Comparison of ENCODE assay signal across 14 cellular contexts in the genomic region with DNA sequence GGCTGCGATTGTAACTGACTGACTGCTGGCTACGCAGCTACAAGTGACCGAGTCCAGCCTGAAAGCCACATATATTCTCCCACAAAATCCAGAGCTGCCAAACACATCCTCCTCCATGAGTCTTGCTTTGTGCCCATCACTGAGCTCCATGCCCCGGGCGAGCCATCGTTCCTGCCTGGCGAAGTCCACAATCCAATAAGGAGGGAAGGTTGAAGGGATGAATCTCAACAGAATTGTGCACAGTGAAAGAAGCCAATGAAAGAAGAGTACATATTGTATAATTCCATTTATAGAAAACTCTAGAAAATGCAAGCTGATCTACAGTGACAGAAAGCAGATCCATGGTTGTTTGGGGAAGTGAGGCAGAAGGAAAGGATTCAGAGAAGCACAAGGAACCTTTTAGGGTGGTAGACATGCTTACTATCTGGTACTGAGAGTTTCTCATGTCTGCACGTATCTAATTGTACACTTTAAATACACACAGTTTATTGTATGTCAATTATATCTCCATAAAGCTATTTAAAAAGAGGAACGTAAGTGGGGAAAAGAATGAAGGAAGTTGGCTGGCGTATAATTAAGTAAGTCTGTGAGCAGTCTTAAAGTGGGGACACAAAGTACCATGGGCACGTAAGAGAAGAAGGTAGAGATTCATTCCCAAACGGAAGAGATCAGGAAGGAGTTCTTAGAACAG.
DNase-seq lines count a peak whose midpoint lies in the region; ATAC-seq, FAIRE-seq and TF ChIP-seq lines count a peak whose summit lies in the region.
"Had no signal": no experiment of that assay in that cellular context is flagged by ENCODE, and none has a peak within 500 bp of the region (broad histone marks: within the 10 kb centered on the region; RNA-seq: fewer than 3 reads in every experiment).

No MANE protein-coding gene starts in this region.

- no peak for TF ChIP-seq POLR2A in right lobe of liver (IDR thresholded peaks at IDR 0.05)

- TF ChIP-seq CTCF in ascending aorta (IDR thresholded peaks at IDR 0.05) = no peak
- no peak for TF ChIP-seq CTCF in right lobe of liver (IDR thresholded peaks at IDR 0.05)

- no peaks in the 10 kb centered on the region for H3K36me3 ChIP-seq in ascending aorta
- H3K36me3 ChIP-seq in right lobe of liver = no peaks in the 10 kb centered on the region
- H3K36me3 ChIP-seq in small intestine (ENCODE audit: control insufficient read depth in 2 of 2, insufficient read depth in 2 of 2, low read length in 2 of 2) = no peaks in the 10 kb centered on the region
- H3K36me3 ChIP-seq: BLaER1, HAP-1 had no signal

- 65% methylated on average over 8 of the region's 12 CpGs for WGBS in right lobe of liver (ENCODE audit: insufficient coverage, low coverage, low lambda C conversion rate, missing lambda C conversion rate)
- 56 to 70% (median 67%) methylated on average over 12 of the region's 12 CpGs for WGBS in small intestine, 3 donors

- H3K4me3 ChIP-seq in ascending aorta = no peak overlapping the region
- H3K4me3 ChIP-seq in right lobe of liver = no peak overlapping the region
- no peak overlapping the region for H3K4me3 ChIP-seq in small intestine (ENCODE audit: low read depth in 1 of 2, low read length in 2 of 2)
- H3K4me3 ChIP-seq: BLaER1, HAP-1 had no signal

- in situ Hi-C loops in KBM-7 (cut with MboI; ENCODE audit: low pct_unique_long_range_greater_than_20kb, low sequenced_read_pairs) = no loop called here

- peaks cover 10 to 32% of the 10 kb centered on the region in 2 donors for H3K4me1 ChIP-seq in ascending aorta
- peaks cover 0 to 22% (median 2%) of the 10 kb centered on the region in 4 donors for H3K4me1 ChIP-seq in right lobe of liver
- peaks cover 13 to 15% of the 10 kb centered on the region in 2 donors for H3K4me1 ChIP-seq in small intestine (ENCODE audit: control insufficient read depth in 2 of 2, insufficient read depth in 1 of 2, low read depth in 1 of 2, low read length in 1 of 2)

- peak overlapping the region; percentile 23 to 52 for H3K27ac ChIP-seq in ascending aorta
- H3K27ac ChIP-seq in right lobe of liver = peak overlapping the region; percentile 12 to 63 (median 39)
- H3K27ac ChIP-seq in small intestine (ENCODE audit: low read depth in 1 of 2, low read length in 1 of 2) = peak overlapping the region; percentile 46 to 61
- H3K27ac ChIP-seq: BLaER1 had no signal

- ATAC-seq in right lobe of liver = no peak

- FAIRE-seq in small intestine (lab: Jason Lieb, UNC) = no peak

- H3K27me3 ChIP-seq in ascending aorta (no peaks in the 10 kb centered on the region), right lobe of liver (no peaks in the 10 kb centered on the region), small intestine (ENCODE audit: control insufficient read depth in 2 of 2, insufficient read depth in 2 of 2, low read length in 2 of 2) (no peaks in the 10 kb centered on the region)
- H3K27me3 ChIP-seq: BLaER1 had no signal

- peak; percentile 49 for DNase-seq in KBM-7
- no peak for DNase-seq in ascending aorta (ENCODE audit: low spot score in 2 of 2)
- DNase-seq in right lobe of liver = no peak
- DNase-seq in small intestine = peak; percentile 70
- no peak for DNase-seq in putamen (ENCODE audit: low spot score)
- no peak for DNase-seq in inferior parietal cortex (ENCODE audit: extremely low spot score)
- DNase-seq in stimulated activated CD4-positive, alpha-beta T cell treated with anti-CD3 and anti-CD28 coated beads, Interleukin-2, amount 100 ng/mL, for 48 hours = no peak
- DNase-seq in midbrain (lab: John Stamatoyannopoulos, UW) = no peak
- DNase-seq: NCI-H1092; NCI-H345; stimulated activated CD4-positive, alpha-beta T cell treated with anti-CD3 and anti-CD28 coated beads, Interleukin-2, amount 100 ng/mL, for 24 hours; T1000 had no signal

- H3K9me3 ChIP-seq in ascending aorta = no peaks in the 10 kb centered on the region
- no peaks in the 10 kb centered on the region for H3K9me3 ChIP-seq in right lobe of liver
- no peaks in the 10 kb centered on the region for H3K9me3 ChIP-seq in small intestine (ENCODE audit: control insufficient read depth, low read depth)
- H3K9me3 ChIP-seq: BLaER1, HAP-1 had no signal

- intact Hi-C loops in ascending aorta (cut with DNase I) = loop anchor here (5.0 to 10.0 kb wide), 3 partner anchors 163 to 495 kb away; no protein-coding TSS in a partner anchor
- intact Hi-C loops in right lobe of liver (cut with DNase I) = loop anchor here in 1 of 2 donors (10.0 kb wide), 1 partner anchor 145 kb away; no protein-coding TSS in a partner anchor

Comparison
In these comparisons a context has a peak if more than half of its experiments do, and no peak if none do; other contexts are left out.
1. DNase-seq: peak in KBM-7 (single experiment) and small intestine (single experiment); none in ascending aorta (0 of 2), right lobe of liver (0 of 3), putamen (single experiment), inferior parietal cortex (single experiment), stimulated activated CD4-positive, alpha-beta T cell treated with anti-CD3 and anti-CD28 coated beads, Interleukin-2, amount 100 ng/mL, for 48 hours (0 of 2) and midbrain (single experiment).
2. Peak in every context shown above with its lines, with median percentiles within 50 percentile points of each other: H3K27ac ChIP-seq.